Comparison of ENCODE assay signal across 1 cellular context in genomic region chr3:155657161-155657560, GRCh38.
TF ChIP-seq lines count a peak whose summit lies in the region.

No MANE protein-coding gene starts in this region.

TF ChIP-seq in GM23338, 12 proteins besides CTCF, POLR2A, EP300 and RAD21 (continued from another document):
- TF ChIP-seq REST (IDR thresholded peaks at IDR 0.05; ENCODE audit: unreplicated experiment): no peak
- no peak for TF ChIP-seq ZNF114 (CRISPR knock-in tag; IDR thresholded peaks at IDR 0.05)
- no peak for TF ChIP-seq STAT1 (IDR thresholded peaks at IDR 0.05; ENCODE audit: unreplicated experiment)
- TF ChIP-seq NANOG (IDR thresholded peaks at IDR 0.05; ENCODE audit: borderline replicate concordance): no peak
